Comparison of ENCODE assay signal across 23 cellular contexts in the genomic region with DNA sequence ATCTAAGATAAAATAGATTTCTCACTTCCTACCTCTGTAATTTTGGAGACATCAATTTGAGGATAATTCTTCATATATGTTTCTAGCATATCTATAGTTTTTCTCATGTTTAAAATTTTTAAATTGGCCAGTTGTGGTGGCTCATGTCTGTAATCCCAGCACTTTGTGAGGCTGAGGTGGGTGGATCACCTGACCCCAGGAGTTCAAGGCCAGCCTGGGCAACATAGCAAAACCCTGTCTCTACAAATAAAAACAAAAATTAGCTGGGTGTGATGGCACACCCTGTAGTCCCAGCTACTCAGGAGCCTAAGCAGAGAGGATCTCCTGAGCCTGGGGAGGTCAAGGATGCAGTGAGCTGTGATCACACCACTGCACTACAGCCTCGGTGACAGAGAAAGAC. TPM values are rescaled to one million over a fixed set of nuclear protein-coding genes. Genes with fewer than 3 reads are reported as not detected.
DNase-seq lines count a peak whose midpoint lies in the region; ATAC-seq, FAIRE-seq and TF ChIP-seq lines count a peak whose summit lies in the region.
"Had no signal": no experiment of that assay in that cellular context is flagged by ENCODE, and none has a peak within 500 bp of the region (broad histone marks: within the 10 kb centered on the region; RNA-seq: fewer than 3 reads in every experiment).

No MANE protein-coding gene starts in this region.

- no peak overlapping the region for H2BK12ac ChIP-seq in trophoblast cell (ENCODE audit: low read length)

- TF ChIP-seq CTCF in A549 (IDR thresholded peaks at IDR 0.05) = no peak
- TF ChIP-seq CTCF in VCaP (conservative IDR thresholded peaks at IDR 0.05) = no peak
- TF ChIP-seq CTCF in HepG2 (CRISPR knock-in tag; IDR thresholded peaks at IDR 0.05) = no peak
- no peak for TF ChIP-seq CTCF in upper lobe of left lung (IDR thresholded peaks at IDR 0.05)

- no peak overlapping the region for H3K4me3 Mint-ChIP-seq in activated naive CD4-positive, alpha-beta T cell treated with anti-CD3 and anti-CD28 coated beads, Interleukin-2, amount 10 ng/mL, durations not matched to agents 7 days and 5 days
- H3K4me3 Mint-ChIP-seq: CD14-positive monocyte; CD4-positive, alpha-beta T cell had no signal

- H3K4me1 ChIP-seq in A549 (peaks cover 51% of the 10 kb centered on the region), HepG2 (ENCODE audit: insufficient read depth, low read length) (peaks cover 28% of the 10 kb centered on the region), trophoblast cell (ENCODE audit: control insufficient read depth in 1 of 2, insufficient read depth in 2 of 2, low read length in 2 of 2) (no peaks in the 10 kb centered on the region), upper lobe of left lung (peaks cover 13 to 16% (median 14%) of the 10 kb centered on the region in 4 donors)
- H3K4me1 ChIP-seq: BE2C had no signal

- no peak overlapping the region for H3K23ac ChIP-seq in trophoblast cell (ENCODE audit: low read length)

- POLR2A ChIA-PET in A549 (lab: Yijun Ruan, JAX) (interaction anchor here (1.2 kb wide), 1 partner anchor 81 kb away, joined by 5 read pairs; a partner anchor contains a TSS), HepG2 (lab: Yijun Ruan, JAX) (no interaction called here)

- no peaks in the 10 kb centered on the region for H3K27me3 ChIP-seq in HepG2 (ENCODE audit: control insufficient read depth in 1 of 2, insufficient read depth in 2 of 2, low read length in 2 of 2)
- no peaks in the 10 kb centered on the region for H3K27me3 ChIP-seq in trophoblast cell (ENCODE audit: insufficient read depth, low read length)
- H3K27me3 ChIP-seq in upper lobe of left lung = no peaks in the 10 kb centered on the region
- H3K27me3 ChIP-seq: BE2C; BLaER1 treated with 17β-estradiol and CSF1 and Interleukin-3, amounts not matched to agents 10 nM and 100 nM had no signal

- H3K4me3 ChIP-seq in A549 (no peak overlapping the region), HepG2 (replicated peaks in 1 of 3; ENCODE audit: insufficient read depth in 1 of 3, low read depth in 2 of 3, low read length in 3 of 3) (no peak overlapping the region), trophoblast cell (ENCODE audit: low read depth, low read length) (no peak overlapping the region), upper lobe of left lung (no peak overlapping the region)
- H3K4me3 ChIP-seq: BLaER1 treated with 17β-estradiol and CSF1 and Interleukin-3, amounts not matched to agents 10 nM and 100 nM; GM23248 had no signal

- intact Hi-C loops in HepG2 (cut with micrococcal nuclease; ENCODE audit: unreplicated experiment) = no loop called here

- H3K9ac ChIP-seq in HepG2 (ENCODE audit: insufficient read depth, low read depth, low read length) (no peak overlapping the region), trophoblast cell (ENCODE audit: low read length) (no peak overlapping the region)
- H3K9ac ChIP-seq: GM23248 had no signal

- peaks cover 12% of the 10 kb centered on the region for H3K4me1 Mint-ChIP-seq in activated naive CD4-positive, alpha-beta T cell treated with anti-CD3 and anti-CD28 coated beads, Interleukin-2, amount 10 ng/mL, durations not matched to agents 7 days and 5 days

- H3K14ac ChIP-seq in trophoblast cell (ENCODE audit: low read length) = no peak overlapping the region

- peaks cover 18% of the 10 kb centered on the region for H3K36me3 Mint-ChIP-seq in activated naive CD4-positive, alpha-beta T cell treated with anti-CD3 and anti-CD28 coated beads, Interleukin-2, amount 10 ng/mL, durations not matched to agents 7 days and 5 days

- in situ Hi-C loops in HepG2 (cut with HindIII; ENCODE audit: extremely low pct_ligation_motif_present, low pct_unique_long_range_greater_than_20kb) = no loop called here

- TF ChIP-seq RAD21 in A549 (conservative IDR thresholded peaks at IDR 0.05 in 1 of 2, IDR thresholded peaks at IDR 0.05 in 1 of 2) (no peak), HepG2 (CRISPR knock-in tag; IDR thresholded peaks at IDR 0.05) (no peak)

- H3K36me3 ChIP-seq in HepG2 (replicated peaks in 1 of 2; ENCODE audit: control insufficient read depth in 1 of 2, insufficient read depth in 2 of 2, low read length in 2 of 2) (peaks cover 0 to 8% of the 10 kb centered on the region in 2 experiments; a peak in 1 of 5 replicates), trophoblast cell (ENCODE audit: control insufficient read depth in 1 of 2, insufficient read depth in 2 of 2, low read length in 2 of 2) (peaks cover 0 to 10% of the 10 kb centered on the region in 2 experiments), upper lobe of left lung (peaks cover 0 to 21% (median 8%) of the 10 kb centered on the region in 4 donors)
- H3K36me3 ChIP-seq: BE2C had no signal

- TF ChIP-seq POLR2A in A549 (IDR thresholded peaks at IDR 0.05; ENCODE audit: low read length) = no peak
- no peak for TF ChIP-seq POLR2A in HepG2 (IDR thresholded peaks at IDR 0.05; ENCODE audit: insufficient read depth in 1 of 2, low read depth in 2 of 2, low read length in 2 of 2)
- no peak for TF ChIP-seq POLR2A in upper lobe of left lung (IDR thresholded peaks at IDR 0.05)

- peak overlapping the region; percentile 10 to 76; a peak in 3 of 6 replicates for H3K27ac ChIP-seq in A549
- peak overlapping the region; percentile 20; the same call in 1 of the 2 replicates for H3K27ac ChIP-seq in VCaP
- no peak overlapping the region for H3K27ac ChIP-seq in HepG2 (ENCODE audit: extremely low read length, insufficient read depth, low read length)
- H3K27ac ChIP-seq in trophoblast cell (ENCODE audit: low read depth, low read length) = no peak overlapping the region
- no peak overlapping the region for H3K27ac ChIP-seq in upper lobe of left lung
- H3K27ac ChIP-seq: BLaER1 treated with 17β-estradiol and CSF1 and Interleukin-3, amounts not matched to agents 10 nM and 100 nM; GM23248 had no signal

- H3K27ac Mint-ChIP-seq in activated naive CD4-positive, alpha-beta T cell treated with anti-CD3 and anti-CD28 coated beads, Interleukin-2, amount 10 ng/mL, durations not matched to agents 7 days and 5 days = no peak overlapping the region
- H3K27ac Mint-ChIP-seq: CD14-positive monocyte; CD4-positive, alpha-beta T cell had no signal

- H3K9me3 ChIP-seq in A549 (no peaks in the 10 kb centered on the region), HepG2 (ENCODE audit: low read length) (no peaks in the 10 kb centered on the region), trophoblast cell (ENCODE audit: insufficient read depth, low read depth, low read length) (no peaks in the 10 kb centered on the region), upper lobe of left lung (no peaks in the 10 kb centered on the region)
- H3K9me3 ChIP-seq: BE2C; BLaER1 treated with 17β-estradiol and CSF1 and Interleukin-3, amounts not matched to agents 10 nM and 100 nM had no signal

- DNase-seq in A549 (ENCODE audit: low read depth in 1 of 2, low spot score in 1 of 2) (no peak), HepG2 (ENCODE audit: low spot score) (no peak), trophoblast cell (no peak), upper lobe of left lung (no peak)
- no peak for DNase-seq in activated naive CD4-positive, alpha-beta T cell treated with anti-CD3 and anti-CD28 coated beads, Interleukin-2, amount 10 ng/mL, durations not matched to agents 7 days and 5 days
- DNase-seq: ACHN; AML-193; BE2C; CD4-positive, alpha-beta T cell; CD8-positive, alpha-beta memory T cell; DMS53; DMS79 treated with DMSO at 0.1 percent for 48 hours; GF-D8; GM23248; H7; HCEC 1CT had no signal

- peaks cover 5% of the 10 kb centered on the region for H3K79me1 ChIP-seq in trophoblast cell (ENCODE audit: low read length)

- H4K12ac ChIP-seq in trophoblast cell (ENCODE audit: low read depth, low read length) = no peak overlapping the region

- CTCF ChIA-PET in A549 (lab: Yijun Ruan, JAX) (interaction anchor here (0.6 to 3.6 kb wide), 4 partner anchors 9 to 121 kb away, joined by 3 to 14 read pairs (median 4); no protein-coding TSS in a partner anchor), HepG2 (lab: Yijun Ruan, JAX; ENCODE audit: low intra/inter-chr PET ratio, low total read pairs) (no interaction called here)
- CTCF ChIA-PET in activated naive CD4-positive, alpha-beta T cell treated with anti-CD3 and anti-CD28 coated beads, Interleukin-2, amount 10 ng/mL, durations not matched to agents 7 days and 5 days (lab: Charles Lee) = interaction anchor here (0.5 to 4.1 kb wide), 3 partner anchors 9 to 18 kb away, joined by 3 to 25 read pairs (median 3); no protein-coding TSS in a partner anchor

- no peak overlapping the region for H2BK120ac ChIP-seq in trophoblast cell (ENCODE audit: insufficient read depth, low read length, poor library complexity)

- H3K79me2 ChIP-seq in HepG2 (ENCODE audit: insufficient read depth, low read length) (peaks cover 10% of the 10 kb centered on the region), trophoblast cell (ENCODE audit: control insufficient read depth, insufficient read depth, low read length, poor library complexity) (peaks cover 5% of the 10 kb centered on the region)

- ATAC-seq in A549 (no peak), HepG2 (no peak), GM18858 (IDR thresholded peaks at IDR 0.05; ENCODE audit: unreplicated experiment) (no peak), upper lobe of left lung (ENCODE audit: low FRiP score in 2 of 2) (no peak)

- H3K27me3 Mint-ChIP-seq in activated naive CD4-positive, alpha-beta T cell treated with anti-CD3 and anti-CD28 coated beads, Interleukin-2, amount 10 ng/mL, durations not matched to agents 7 days and 5 days = no peaks in the 10 kb centered on the region
- H3K27me3 Mint-ChIP-seq: CD4-positive, alpha-beta T cell; CD8-positive, alpha-beta memory T cell had no signal

- H2BK5ac ChIP-seq in trophoblast cell (ENCODE audit: low read depth, low read length, poor library complexity) = no peak overlapping the region

- no peak overlapping the region for H4K91ac ChIP-seq in trophoblast cell (ENCODE audit: low read depth, low read length)

- TF ChIP-seq EP300 in A549 (IDR thresholded peaks at IDR 0.05) (no peak), HepG2 (IDR thresholded peaks at IDR 0.05; ENCODE audit: low read depth in 2 of 2, low read length in 2 of 2) (no peak), HepG2 (CRISPR knock-in tag; IDR thresholded peaks at IDR 0.05; ENCODE audit: borderline replicate concordance) (no peak), upper lobe of left lung (IDR thresholded peaks at IDR 0.05) (no peak)

- peak overlapping the region; percentile 54 for H2AK5ac ChIP-seq in trophoblast cell (ENCODE audit: low read length)

- H3K9me3 Mint-ChIP-seq in activated naive CD4-positive, alpha-beta T cell treated with anti-CD3 and anti-CD28 coated beads, Interleukin-2, amount 10 ng/mL, durations not matched to agents 7 days and 5 days = no peaks in the 10 kb centered on the region
- H3K9me3 Mint-ChIP-seq: CD14-positive monocyte; CD4-positive, alpha-beta T cell; CD8-positive, alpha-beta memory T cell had no signal

- FAIRE-seq in A549 (lab: Jason Lieb, UNC) = no peak
- no peak for FAIRE-seq in HepG2 (lab: Jason Lieb, UNC)
- FAIRE-seq: GM12891, GM18507, H1 had no signal

- no peaks in the 10 kb centered on the region for H4K20me1 ChIP-seq in HepG2 (ENCODE audit: insufficient read depth, low read length)

- BruUV-seq in HepG2 (replicated peaks; lab: Mats Ljungman, UMichigan) = no TSS peak

- no peak overlapping the region for H3K18ac ChIP-seq in trophoblast cell (ENCODE audit: low read length)

- H3K4me2 ChIP-seq in A549 = peak overlapping the region; percentile 95
- no peak overlapping the region; the same call in 1 of the 2 replicates for H3K4me2 ChIP-seq in HepG2 (ENCODE audit: low read depth, low read length)
- no peak overlapping the region for H3K4me2 ChIP-seq in trophoblast cell (ENCODE audit: low read length)
- H3K4me2 ChIP-seq: BLaER1 treated with 17β-estradiol and CSF1 and Interleukin-3, amounts not matched to agents 10 nM and 100 nM had no signal

- no peak overlapping the region for H4K8ac ChIP-seq in trophoblast cell (ENCODE audit: low read depth, low read length)

- WGBS in A549 (ENCODE audit: missing lambda C conversion rate) = 57% methylated on average over 1 of the region's 1 CpG
- 57% methylated on average over 1 of the region's 1 CpG for WGBS in HepG2 (ENCODE audit: low lambda C conversion rate)
- WGBS in trophoblast cell (ENCODE audit: extremely low coverage, insufficient coverage, insufficient read length) = no CpG with 5 or more reads among the region's 1 CpG
- 67 to 97% methylated on average over 1 of the region's 1 CpG for WGBS in upper lobe of left lung, 2 donors

- H2AFZ ChIP-seq in HepG2 (ENCODE audit: low read length) = no peak overlapping the region
- no peak overlapping the region for H2AFZ ChIP-seq in trophoblast cell (ENCODE audit: insufficient read depth, low read length, poor library complexity)
- H2AFZ ChIP-seq: GM23248 had no signal

- no peak overlapping the region for H3K4ac ChIP-seq in trophoblast cell (ENCODE audit: low read depth, low read length)

RNA-seq across cellular contexts. Expression of a gene that starts 4.9 kb away (rescaled TPM):
- polyA plus RNA-seq in A549 (2011; rRNA removed) (42.0 and 55.8 TPM in 2 replicates), A549 (2017; fragmentation: RNase III; extraction: RNeasy Plus Mini Kit Qiagen cat#74134 plus additional on column Dnase treatment) (31.6 to 36.8 TPM (median 35.9 TPM) in 3 replicates), HepG2 (2011; rRNA removed) (9.1 and 10.3 TPM in 2 replicates)
- 10.6 and 11.4 TPM in 2 replicates for polyA plus RNA-seq in A549 (2012; cell fraction: cytosol; rRNA removed)
- 4.4 and 6.0 TPM in 2 replicates for polyA plus RNA-seq in A549 (2012; cell fraction: nucleus; rRNA removed)
- polyA minus RNA-seq in A549 (2011; rRNA and poly(A)+ RNA removed) = 15.4 and 16.0 TPM in 2 replicates
- total RNA-seq in HepG2 (2016; rRNA removed; fragmentation: Illumina TruSeq; extraction: Trizol) (14.8 and 21.4 TPM in 2 replicates), upper lobe of left lung (10 to 100 TPM; 13.3 to 34.2 (median 22.4) TPM)
- 1.5 and 1.9 TPM in 2 replicates for total RNA-seq in HepG2 (2016; cell fraction: cytosol; rRNA removed; fragmentation: Illumina TruSeq; extraction: Trizol; ENCODE audit: low read depth)
- total RNA-seq in HepG2 (2016; cell fraction: insoluble cytoplasmic fraction; rRNA removed; fragmentation: Illumina TruSeq; extraction: Trizol) = 14.2 and 19.3 TPM in 2 replicates
- 6.0 and 6.5 TPM in 2 replicates for total RNA-seq in HepG2 (2016; cell fraction: membrane; rRNA removed; fragmentation: Illumina TruSeq; extraction: Trizol)
- total RNA-seq in HepG2 (2016; cell fraction: nucleus; rRNA removed; fragmentation: Illumina TruSeq; extraction: Trizol) = 9.3 and 12.6 TPM in 2 replicates
- 5.0 and 7.1 TPM in 2 replicates for polyA plus RNA-seq in HepG2 (2011; cell fraction: cytosol; rRNA removed)
- 4.6 and 5.0 TPM in 2 replicates for polyA plus RNA-seq in HepG2 (2011; cell fraction: nucleus; rRNA removed)
- 12.0 and 15.3 TPM in 2 replicates for polyA plus RNA-seq in HepG2 (2012)
- 0.67 and 0.87 TPM in 2 replicates for polyA plus RNA-seq in HepG2 (2016; cell fraction: cytosol; fragmentation: Illumina TruSeq; extraction: Trizol; ENCODE audit: low read depth)
- polyA plus RNA-seq in HepG2 (2016; cell fraction: insoluble cytoplasmic fraction; fragmentation: Illumina TruSeq; extraction: Trizol; ENCODE audit: low read depth) = 12.6 and 14.1 TPM in 2 replicates
- 2.3 and 2.7 TPM in 2 replicates for polyA plus RNA-seq in HepG2 (2016; cell fraction: membrane; fragmentation: Illumina TruSeq; extraction: Trizol; ENCODE audit: low read depth)
- polyA plus RNA-seq in HepG2 (2016; cell fraction: nucleus; fragmentation: Illumina TruSeq; extraction: Trizol; ENCODE audit: insufficient read depth, low read depth) = 11.3 and 11.8 TPM in 2 replicates
- 4.6 and 10.7 TPM in 2 replicates for polyA minus RNA-seq in HepG2 (2011; rRNA and poly(A)+ RNA removed; ENCODE audit: low replicate concordance)
- 8.6 and 10.7 TPM in 2 replicates for polyA minus RNA-seq in HepG2 (2011; cell fraction: cytosol; rRNA and poly(A)+ RNA removed)
- polyA minus RNA-seq in HepG2 (2011; cell fraction: nucleus; rRNA and poly(A)+ RNA removed) = 13.4 and 13.8 TPM in 2 replicates
- polyA plus RNA-seq in trophoblast cell (2013) = 14.6 TPM in 2 replicates

Comparison
In these comparisons a context has a peak if more than half of its experiments do, and no peak if none do; other contexts are left out.
1. H3K27ac ChIP-seq: peak in A549 (2 of 2) and VCaP (single experiment); none in HepG2 (single experiment), trophoblast cell (single experiment) and upper lobe of left lung (0 of 4).